Comparison of ENCODE assay signal across 8 cellular contexts in the genomic region with DNA sequence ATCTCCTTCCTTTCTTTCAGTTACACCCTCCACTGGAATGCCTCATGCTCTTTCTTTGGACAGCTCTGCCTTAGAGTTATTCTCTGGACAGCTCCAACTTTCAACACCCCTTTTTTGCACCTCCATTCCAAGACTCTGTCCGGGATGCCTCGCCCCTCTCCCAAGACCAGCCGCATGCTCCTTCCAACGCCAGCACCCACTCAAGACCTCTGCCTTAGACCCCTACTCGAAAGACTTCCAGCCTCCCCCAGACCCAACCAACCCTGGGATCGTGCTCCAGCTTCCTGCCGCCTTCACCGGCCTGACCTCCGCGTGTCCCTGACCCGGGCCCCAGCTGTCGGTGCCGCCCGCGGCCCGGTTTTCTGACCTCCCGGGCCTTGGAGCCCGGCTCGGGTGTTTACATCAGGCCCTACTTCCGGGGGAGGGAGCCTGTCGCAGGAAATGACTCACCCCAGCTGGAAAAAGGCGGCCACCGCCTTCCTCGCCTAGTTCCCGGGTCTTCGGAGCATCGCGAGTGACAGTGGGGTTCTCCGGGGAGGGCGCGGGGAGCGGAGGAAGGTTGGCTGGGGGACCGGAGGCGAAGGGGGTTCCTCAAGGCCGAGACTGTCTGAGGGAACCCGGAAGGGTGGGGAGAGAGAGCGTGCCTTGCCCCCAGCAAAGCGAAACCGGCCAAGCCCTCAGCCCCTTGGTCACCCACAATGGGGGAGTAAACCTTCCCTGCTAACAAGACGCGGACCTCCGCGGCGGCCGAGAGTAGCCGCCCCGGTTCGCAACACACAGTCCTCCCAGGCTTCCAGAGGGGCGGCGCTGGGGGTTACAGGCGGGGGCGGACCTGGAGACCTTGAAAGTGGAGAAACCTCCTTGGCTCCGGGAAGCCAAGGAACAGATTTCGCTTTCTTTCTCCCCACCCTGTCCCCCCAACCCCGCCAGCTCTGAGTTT. TPM values are rescaled to one million over a fixed set of nuclear protein-coding genes. Genes with fewer than 3 reads are reported as not detected.
DNase-seq lines count a peak whose midpoint lies in the region; ATAC-seq and TF ChIP-seq lines count a peak whose summit lies in the region.

WDR45 (minus strand) TSS at position 399 of the 940 bp plus-strand sequence. CDS start 1,792 bp downstream, outside the sequence.

- intact Hi-C loops in activated CD4-positive, alpha-beta memory T cell treated with anti-CD3 and anti-CD28 coated beads for 36 hours (cut with micrococcal nuclease): no loop called here
- intact Hi-C loops in dorsolateral prefrontal cortex (cut with DNase I): loop anchor here in 1 of 2 donors (5.0 kb wide), 2 partner anchors 33 to 37 kb away; partner anchors contain the start of gene TFE3
- intact Hi-C loops in right lobe of liver (cut with DNase I): no loop called here

- H3K27me3 ChIP-seq in dorsolateral prefrontal cortex (peaks cover 0 to 42% (median 0%) of the 10 kb centered on the region in 45 donors), right lobe of liver (no peaks in the 10 kb centered on the region)

- H3K27me3 Mint-ChIP-seq in activated CD4-positive, alpha-beta memory T cell treated with anti-CD3 and anti-CD28 coated beads for 36 hours: no peaks in the 10 kb centered on the region

- CTCF ChIA-PET in activated CD4-positive, alpha-beta memory T cell treated with anti-CD3 and anti-CD28 coated beads for 36 hours (lab: Charles Lee): interaction anchor here (0.6 to 1.0 kb wide), 2 partner anchors 87 to 107 kb away, joined by 3 read pairs; no protein-coding TSS in a partner anchor

- peak; percentile 79 for DNase-seq in DMS 273 (lab: John Stamatoyannopoulos, UW; ENCODE audit: unreplicated experiment)
- DNase-seq in DMS 273 treated with DMSO at 0.1 percent for 48 hours (lab: John Stamatoyannopoulos, UW): no peak
- DNase-seq in NCI-H69 (lab: John Stamatoyannopoulos, UW): peak; percentile 69
- peak; percentile 84 for DNase-seq in activated CD4-positive, alpha-beta memory T cell treated with anti-CD3 and anti-CD28 coated beads for 36 hours
- peak; percentile 52 to 84 (median 73) for DNase-seq in dorsolateral prefrontal cortex
- peak; percentile 75 to 80 (median 80) for DNase-seq in right lobe of liver
- DNase-seq in stimulated activated CD4-positive, alpha-beta T cell treated with anti-CD3 and anti-CD28 coated beads, Interleukin-4, amount 100 ng/mL, for 4 hours: peak; percentile 51 to 70

- H3K27ac ChIP-seq in dorsolateral prefrontal cortex (peak within 1 kb of the TSS; percentile 63 to 96 (median 91)), right lobe of liver (peak within 1 kb of the TSS; percentile 83 to 92 (median 86))

- no peaks in the 10 kb centered on the region for H3K9me3 ChIP-seq in right lobe of liver

- peaks cover 8% of the 10 kb centered on the region for H3K4me1 Mint-ChIP-seq in activated CD4-positive, alpha-beta memory T cell treated with anti-CD3 and anti-CD28 coated beads for 36 hours (ENCODE audit: low read depth)

- 34% methylated on average over 20 of the region's 55 CpGs for WGBS in right lobe of liver (ENCODE audit: insufficient coverage, low coverage, low lambda C conversion rate, missing lambda C conversion rate)

- peak within 1 kb of the TSS; percentile 43 to 80 (median 70) for H3K4me3 ChIP-seq in dorsolateral prefrontal cortex
- peak within 1 kb of the TSS; percentile 50 to 64 (median 61) for H3K4me3 ChIP-seq in right lobe of liver

- H3K9me3 Mint-ChIP-seq in activated CD4-positive, alpha-beta memory T cell treated with anti-CD3 and anti-CD28 coated beads for 36 hours: no peaks in the 10 kb centered on the region

- peak within 1 kb of the TSS; percentile 97 for H3K27ac Mint-ChIP-seq in activated CD4-positive, alpha-beta memory T cell treated with anti-CD3 and anti-CD28 coated beads for 36 hours

- POLR2A ChIA-PET in activated CD4-positive, alpha-beta memory T cell treated with anti-CD3 and anti-CD28 coated beads for 36 hours (lab: Charles Lee): interaction anchor here (0.6 kb wide), 2 partner anchors 19 to 84 kb away, joined by 3 read pairs; no protein-coding TSS in a partner anchor

- TF ChIP-seq POLR2A in right lobe of liver (IDR thresholded peaks at IDR 0.05): peak; percentile 70

- no peaks in the 10 kb centered on the region for H3K36me3 ChIP-seq in right lobe of liver

- peak; percentile 76 for ATAC-seq in HG03066 (IDR thresholded peaks at IDR 0.05; ENCODE audit: low read depth, unreplicated experiment)
- peak; percentile 86 to 93 (median 92) for ATAC-seq in right lobe of liver

- no peaks in the 10 kb centered on the region for H3K36me3 Mint-ChIP-seq in activated CD4-positive, alpha-beta memory T cell treated with anti-CD3 and anti-CD28 coated beads for 36 hours

- H3K4me3 Mint-ChIP-seq in activated CD4-positive, alpha-beta memory T cell treated with anti-CD3 and anti-CD28 coated beads for 36 hours: peak within 1 kb of the TSS; percentile 94

- H3K4me1 ChIP-seq in right lobe of liver: no peaks in the 10 kb centered on the region

- no peak for TF ChIP-seq CTCF in dorsolateral prefrontal cortex (IDR thresholded peaks at IDR 0.05 in 54 of 56, conservative IDR thresholded peaks at IDR 0.05 in 2 of 56; ENCODE audit: low read depth in 1 of 56, partially characterized antibody in 56 of 56)
- no peak for TF ChIP-seq CTCF in right lobe of liver (IDR thresholded peaks at IDR 0.05)

RNA-seq across cellular contexts. Expression of gene WDR45, which starts in this region (rescaled TPM):
- total RNA-seq in activated CD4-positive, alpha-beta memory T cell treated with anti-CD3 and anti-CD28 coated beads for 36 hours: 10 to 100 TPM; 23.3 to 28.9 TPM
- total RNA-seq in dorsolateral prefrontal cortex (100 to 1,000 TPM in 6 of 120 experiments, 10 to 100 TPM in 114; 52.9 to 142 (median 77.9) TPM), right lobe of liver (10 to 100 TPM; 31.8 to 65.2 (median 47.9) TPM)
